ENCODE assay signal across 7 cellular contexts in genomic region chr21:39696196-39696595, GRCh38. TPM values are rescaled to one million over a fixed set of nuclear protein-coding genes. Genes with fewer than 3 reads are reported as not detected.
"Had no signal": no experiment of that assay in that cellular context is flagged by ENCODE, and none has a peak within 500 bp of the region (broad histone marks: within the 10 kb centered on the region; RNA-seq: fewer than 3 reads in every experiment).

No MANE protein-coding gene starts in this region.

- H3K4me1 Mint-ChIP-seq: IgD-negative memory B cell had no signal

- H3K9me3 Mint-ChIP-seq: HFFc6 had no signal

- DNase-seq: GM23248, GOT3, HCEC 1CT, HFFc6 had no signal

- H3K27ac Mint-ChIP-seq: HFFc6, IgD-negative memory B cell had no signal

- H3K27me3 Mint-ChIP-seq: IgD-negative memory B cell had no signal

- H3K36me3 Mint-ChIP-seq: IgD-negative memory B cell had no signal

- H3K4me3 Mint-ChIP-seq: HFFc6, IgD-negative memory B cell had no signal

- H3K27ac ChIP-seq: GM23248, HL-60 had no signal

- H3K4me3 ChIP-seq: GM23248 had no signal

RNA-seq across cellular contexts. Expression of gene IGSF5, which starts 48.8 kb away (rescaled TPM):
- total RNA-seq: GM23248, HepG2, HFFc6 had no signal
- polyA plus RNA-seq: GM23248, HepG2, IgD-negative memory B cell had no signal
